In genomic region chr11:20913113-20913512, GRCh38 we compare ENCODE assay signal across 18 cellular contexts.
"Had no signal": no experiment of that assay in that cellular context is flagged by ENCODE, and none has a peak within 500 bp of the region (broad histone marks: within the 10 kb centered on the region; RNA-seq: fewer than 3 reads in every experiment).

No MANE protein-coding gene starts in this region.

- H3K9me3 ChIP-seq: breast epithelium, transverse colon had no signal

- H3K27ac ChIP-seq: breast epithelium, transverse colon had no signal

- H3K4me1 ChIP-seq: breast epithelium, transverse colon had no signal

- H3K4me3 ChIP-seq: breast epithelium, lung, transverse colon had no signal

- H3K36me3 ChIP-seq: breast epithelium, transverse colon had no signal

- H3K27me3 ChIP-seq: breast epithelium, transverse colon had no signal

- FAIRE-seq: TTC549 had no signal

- DNase-seq: activated B cell treated with CpG ODN at 0.5 μM for 24 hours; activated CD4-positive, alpha-beta T cell treated with anti-CD3 and anti-CD28 coated beads for 48 hours; activated CD8-positive, alpha-beta memory T cell treated with anti-CD3 and anti-CD28 coated beads, Interleukin-2, amount 50 U/mL, for 4 hours; activated CD8-positive, alpha-beta T cell treated with anti-CD3 and anti-CD28 coated beads for 36 hours; activated gamma-delta T cell; activated naive CD8-positive, alpha-beta T cell treated with anti-CD3 and anti-CD28 coated beads, Interleukin-2, amount 10 ng/mL, durations not matched to agents 7 days and 5 days; activated T-cell treated with anti-CD3 and anti-CD28 coated beads, Interleukin-2, amount 50 U/mL, for 48 hours; aorta; effector memory CD4-positive, alpha-beta T cell; foreskin fibroblast; left colon; nephron progenitor cell; stimulated activated naive CD8-positive, alpha-beta T cell treated with anti-CD3 and anti-CD28 coated beads, Interleukin-15, Interleukin-2, amounts not matched to agents 100 U/mL and 50 U/mL, for 24 hours; transverse colon had no signal

- ATAC-seq: activated CD8-positive, alpha-beta T cell treated with anti-CD3 and anti-CD28 coated beads for 36 hours; left colon; sciatic nerve; stimulated activated naive CD8-positive, alpha-beta T cell treated with anti-CD3 and anti-CD28 coated beads, Interleukin-15, Interleukin-2, amounts not matched to agents 100 U/mL and 50 U/mL, for 24 hours had no signal
